In genomic region chr6:4778086-4778485, GRCh38 we compare ENCODE assay signal across 1 cellular context.
TF ChIP-seq lines count a peak whose summit lies in the region.

No MANE protein-coding gene starts in this region.

TF ChIP-seq in HEK293, 187 proteins besides CTCF, POLR2A, EP300 and RAD21 (continued from another document and continues in another):
- TF ChIP-seq, protein P1, sequence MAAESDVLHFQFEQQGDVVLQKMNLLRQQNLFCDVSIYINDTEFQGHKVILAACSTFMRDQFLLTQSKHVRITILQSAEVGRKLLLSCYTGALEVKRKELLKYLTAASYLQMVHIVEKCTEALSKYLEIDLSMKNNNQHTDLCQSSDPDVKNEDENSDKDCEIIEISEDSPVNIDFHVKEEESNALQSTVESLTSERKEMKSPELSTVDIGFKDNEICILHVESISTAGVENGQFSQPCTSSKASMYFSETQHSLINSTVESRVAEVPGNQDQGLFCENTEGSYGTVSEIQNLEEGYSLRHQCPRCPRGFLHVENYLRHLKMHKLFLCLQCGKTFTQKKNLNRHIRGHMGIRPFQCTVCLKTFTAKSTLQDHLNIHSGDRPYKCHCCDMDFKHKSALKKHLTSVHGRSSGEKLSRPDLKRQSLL (tag by site-specific recombination; IDR thresholded peaks at IDR 0.05), result no peak
- no peak for TF ChIP-seq ZNF704 (tag by site-specific recombination; IDR thresholded peaks at IDR 0.05)
- TF ChIP-seq ZIC2 (tag by site-specific recombination; IDR thresholded peaks at IDR 0.05), result no peak
- no peak for TF ChIP-seq FEZF1 (tag by site-specific recombination; IDR thresholded peaks at IDR 0.05)
- peak; percentile 56; the same call in 1 of the 2 replicates for TF ChIP-seq ZNF549 (tag by site-specific recombination; IDR thresholded peaks at IDR 0.05)
- TF ChIP-seq ZNF610 (tag by site-specific recombination; IDR thresholded peaks at IDR 0.05; ENCODE audit: borderline replicate concordance), result peak; percentile 70; the same call in 1 of the 2 replicates
- no peak for TF ChIP-seq PRDM1 (tag by site-specific recombination; IDR thresholded peaks at IDR 0.05)
- no peak for TF ChIP-seq ZNF292 (tag by site-specific recombination; IDR thresholded peaks at IDR 0.05; ENCODE audit: borderline replicate concordance, low read depth)
- peak; percentile 44; the same call in 1 of the 2 replicates for TF ChIP-seq ZFP37 (tag by site-specific recombination; IDR thresholded peaks at IDR 0.05)
- TF ChIP-seq, protein P2, sequence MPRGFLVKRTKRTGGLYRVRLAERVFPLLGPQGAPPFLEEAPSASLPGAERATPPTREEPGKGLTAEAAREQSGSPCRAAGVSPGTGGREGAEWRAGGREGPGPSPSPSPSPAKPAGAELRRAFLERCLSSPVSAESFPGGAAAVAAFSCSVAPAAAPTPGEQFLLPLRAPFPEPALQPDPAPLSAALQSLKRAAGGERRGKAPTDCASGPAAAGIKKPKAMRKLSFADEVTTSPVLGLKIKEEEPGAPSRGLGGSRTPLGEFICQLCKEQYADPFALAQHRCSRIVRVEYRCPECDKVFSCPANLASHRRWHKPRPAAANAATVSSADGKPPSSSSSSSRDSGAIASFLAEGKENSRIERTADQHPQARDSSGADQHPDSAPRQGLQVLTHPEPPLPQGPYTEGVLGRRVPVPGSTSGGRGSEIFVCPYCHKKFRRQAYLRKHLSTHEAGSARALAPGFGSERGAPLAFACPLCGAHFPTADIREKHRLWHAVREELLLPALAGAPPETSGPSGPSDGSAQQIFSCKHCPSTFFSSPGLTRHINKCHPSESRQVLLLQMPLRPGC (tag by site-specific recombination; IDR thresholded peaks at IDR 0.05), result peak; percentile 57; the same call in 1 of the 2 replicates
- TF ChIP-seq MZF1 (tag by site-specific recombination; IDR thresholded peaks at IDR 0.05; ENCODE audit: borderline replicate concordance), result peak; percentile 87
- no peak for TF ChIP-seq ZNF623 (tag by site-specific recombination; IDR thresholded peaks at IDR 0.05)
- TF ChIP-seq ZBTB26 (tag by site-specific recombination; optimal IDR thresholded peaks at IDR 0.05), result no peak
- 0 out of 2 replicates have a peak, but pooled peaks have one; percentile 59 for TF ChIP-seq ZNF169 (tag by site-specific recombination; IDR thresholded peaks at IDR 0.05)
- TF ChIP-seq ZFP3 (tag by site-specific recombination; IDR thresholded peaks at IDR 0.05; ENCODE audit: low read depth), result no peak
- no peak for TF ChIP-seq HIC1 (tag by site-specific recombination; IDR thresholded peaks at IDR 0.05)
- TF ChIP-seq ZNF518A (tag by site-specific recombination; conservative IDR thresholded peaks at IDR 0.05; ENCODE audit: low read depth), result peak; percentile 60
- no peak for TF ChIP-seq REPIN1 (tag by site-specific recombination; IDR thresholded peaks at IDR 0.05; ENCODE audit: low read depth)
- TF ChIP-seq ZNF354C (tag by site-specific recombination; IDR thresholded peaks at IDR 0.05; ENCODE audit: borderline replicate concordance, low read depth), result no peak
- TF ChIP-seq ZNF624 (tag by site-specific recombination; IDR thresholded peaks at IDR 0.05), result no peak
- no peak for TF ChIP-seq ZNF768 (tag by site-specific recombination; IDR thresholded peaks at IDR 0.05)
- peak; percentile 31 for TF ChIP-seq ZNF366 (tag by site-specific recombination; conservative IDR thresholded peaks at IDR 0.05)
- no peak for TF ChIP-seq SP7 (tag by site-specific recombination; IDR thresholded peaks at IDR 0.05)
- TF ChIP-seq ZNF391 (tag by site-specific recombination; IDR thresholded peaks at IDR 0.05; ENCODE audit: borderline replicate concordance, low read depth), result 0 out of 2 replicates have a peak, but pooled peaks have one; percentile 31
- no peak for TF ChIP-seq ZNF600 (tag by site-specific recombination; IDR thresholded peaks at IDR 0.05)
- no peak for TF ChIP-seq EGR2 (tag by site-specific recombination; IDR thresholded peaks at IDR 0.05; ENCODE audit: low read depth)
- TF ChIP-seq ZNF777 (tag by site-specific recombination; IDR thresholded peaks at IDR 0.05; ENCODE audit: borderline replicate concordance), result no peak
- no peak for TF ChIP-seq ZNF791 (tag by site-specific recombination; IDR thresholded peaks at IDR 0.05)
- TF ChIP-seq ZNF626 (tag by site-specific recombination; IDR thresholded peaks at IDR 0.05), result 0 out of 2 replicates have a peak, but pooled peaks have one; percentile 41
- no peak for TF ChIP-seq WT1 (tag by site-specific recombination; IDR thresholded peaks at IDR 0.05)
- no peak for TF ChIP-seq REST (tag by site-specific recombination; IDR thresholded peaks at IDR 0.05)
- TF ChIP-seq ZNF157 (tag by site-specific recombination; IDR thresholded peaks at IDR 0.05), result no peak
- TF ChIP-seq ZNF48 (tag by site-specific recombination; IDR thresholded peaks at IDR 0.05), result no peak
- TF ChIP-seq BCL6B (tag by site-specific recombination; IDR thresholded peaks at IDR 0.05), result no peak
- TF ChIP-seq ZNF133 (tag by site-specific recombination; IDR thresholded peaks at IDR 0.05), result peak; percentile 99
- TF ChIP-seq, protein P3, sequence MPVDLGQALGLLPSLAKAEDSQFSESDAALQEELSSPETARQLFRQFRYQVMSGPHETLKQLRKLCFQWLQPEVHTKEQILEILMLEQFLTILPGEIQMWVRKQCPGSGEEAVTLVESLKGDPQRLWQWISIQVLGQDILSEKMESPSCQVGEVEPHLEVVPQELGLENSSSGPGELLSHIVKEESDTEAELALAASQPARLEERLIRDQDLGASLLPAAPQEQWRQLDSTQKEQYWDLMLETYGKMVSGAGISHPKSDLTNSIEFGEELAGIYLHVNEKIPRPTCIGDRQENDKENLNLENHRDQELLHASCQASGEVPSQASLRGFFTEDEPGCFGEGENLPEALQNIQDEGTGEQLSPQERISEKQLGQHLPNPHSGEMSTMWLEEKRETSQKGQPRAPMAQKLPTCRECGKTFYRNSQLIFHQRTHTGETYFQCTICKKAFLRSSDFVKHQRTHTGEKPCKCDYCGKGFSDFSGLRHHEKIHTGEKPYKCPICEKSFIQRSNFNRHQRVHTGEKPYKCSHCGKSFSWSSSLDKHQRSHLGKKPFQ (tag by site-specific recombination; IDR thresholded peaks at IDR 0.05), result no peak
- TF ChIP-seq ZBTB17 (tag by site-specific recombination; IDR thresholded peaks at IDR 0.05), result peak; percentile 16; the same call in 1 of the 2 replicates
- TF ChIP-seq KLF8 (tag by site-specific recombination; IDR thresholded peaks at IDR 0.05), result 0 out of 2 replicates have a peak, but pooled peaks have one; percentile 41
- peak; percentile 73; the same call in 1 of the 2 replicates for TF ChIP-seq ZNF639 (tag by site-specific recombination; IDR thresholded peaks at IDR 0.05)
- peak; percentile 46 for TF ChIP-seq SP3 (tag by site-specific recombination; IDR thresholded peaks at IDR 0.05)
